Comparison of ENCODE assay signal across 25 cellular contexts in the genomic region with DNA sequence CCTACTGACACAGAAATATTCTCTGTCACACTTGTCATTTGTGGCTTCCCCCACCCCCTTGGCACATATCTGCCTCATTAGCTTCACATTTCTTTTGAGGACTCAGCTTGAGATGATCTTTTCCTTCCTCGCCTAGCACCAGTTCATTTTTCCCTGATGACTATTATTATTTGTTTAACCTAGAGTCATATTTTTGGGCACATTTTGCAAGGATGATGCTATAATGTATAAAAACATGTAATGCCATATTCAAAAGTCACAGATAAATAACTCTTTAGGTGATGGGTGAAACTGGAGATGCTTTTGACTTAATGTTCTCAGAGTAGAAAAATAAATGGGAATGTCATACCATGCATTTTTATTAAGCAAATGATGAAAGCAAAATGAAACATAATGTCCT.
DNase-seq lines count a peak whose midpoint lies in the region; ATAC-seq and TF ChIP-seq lines count a peak whose summit lies in the region.
"Had no signal": no experiment of that assay in that cellular context is flagged by ENCODE, and none has a peak within 500 bp of the region (broad histone marks: within the 10 kb centered on the region; RNA-seq: fewer than 3 reads in every experiment).

No MANE protein-coding gene starts in this region.

- H3K9me3 ChIP-seq in MG63: no peaks in the 10 kb centered on the region; the same call in none of the 2 replicates
- H3K9me3 ChIP-seq in fibroblast of lung (ENCODE audit: control insufficient read depth, insufficient read depth, low read depth, low read length): no peaks in the 10 kb centered on the region
- H3K9me3 ChIP-seq in upper lobe of left lung: no peaks in the 10 kb centered on the region
- H3K9me3 ChIP-seq: sigmoid colon, SJSA1 had no signal

- H3K4me2 ChIP-seq in fibroblast of lung (ENCODE audit: extremely low read depth, insufficient read depth, low read length): no peak overlapping the region

- no peaks in the 10 kb centered on the region for H4K20me1 ChIP-seq in fibroblast of lung (ENCODE audit: control insufficient read depth, extremely low read depth, insufficient read depth, low read length)

- H3K4me3 Mint-ChIP-seq in osteocyte (ENCODE audit: unreplicated experiment): no peak overlapping the region
- H3K4me3 Mint-ChIP-seq: activated T-cell treated with anti-CD3 and anti-CD28 coated beads, Interleukin-2, amount 50 U/mL, for 4 hours; CD8-positive, alpha-beta memory T cell; nephron had no signal

- H3K27me3 Mint-ChIP-seq in osteocyte (ENCODE audit: unreplicated experiment): no peaks in the 10 kb centered on the region

- intact Hi-C loops in left ventricle myocardium superior (cut with micrococcal nuclease): no loop called here

- CTCF ChIA-PET in BJ (lab: Yijun Ruan, JAX): no interaction called here

- WGBS in upper lobe of left lung, 2 donors: 80 to 82% methylated on average over 1 of the region's 1 CpG

- peaks cover 2% of the 10 kb centered on the region; the same call in 1 of the 2 replicates for H3K36me3 ChIP-seq in BJ (ENCODE audit: control insufficient read depth, insufficient read depth, low read length)
- H3K36me3 ChIP-seq in MG63: no peaks in the 10 kb centered on the region
- no peaks in the 10 kb centered on the region for H3K36me3 ChIP-seq in fibroblast of lung (ENCODE audit: control insufficient read depth, insufficient read depth, low read length)
- H3K36me3 ChIP-seq in upper lobe of left lung: no peaks in the 10 kb centered on the region
- H3K36me3 ChIP-seq: sigmoid colon, SJSA1 had no signal

- H3K79me2 ChIP-seq in fibroblast of lung (ENCODE audit: control insufficient read depth, insufficient read depth, low read length): no peaks in the 10 kb centered on the region

- POLR2A ChIA-PET in BJ (lab: Charles Lee): no interaction called here

- H3K27ac ChIP-seq in fibroblast of lung (ENCODE audit: insufficient read depth, low read length): no peak overlapping the region
- H3K27ac ChIP-seq in upper lobe of left lung: no peak overlapping the region
- H3K27ac ChIP-seq: sigmoid colon, SJSA1 had no signal

- H3K4me1 ChIP-seq in fibroblast of lung (ENCODE audit: control insufficient read depth, extremely low read depth, insufficient read depth, low read length) (peaks cover 7% of the 10 kb centered on the region), upper lobe of left lung (no peaks in the 10 kb centered on the region)
- H3K4me1 ChIP-seq: sigmoid colon, SJSA1 had no signal

- peaks cover 16% of the 10 kb centered on the region for H3K9me3 Mint-ChIP-seq in osteocyte (ENCODE audit: unreplicated experiment)

- ATAC-seq in left ventricle myocardium superior (no peak), GM21723 (IDR thresholded peaks at IDR 0.05; ENCODE audit: unreplicated experiment) (no peak), upper lobe of left lung (ENCODE audit: low FRiP score in 2 of 2) (no peak)
- ATAC-seq: activated T-cell treated with anti-CD3 and anti-CD28 coated beads, Interleukin-2, amount 50 U/mL, for 4 hours; left lobe of liver had no signal

- TF ChIP-seq EP300 in upper lobe of left lung (IDR thresholded peaks at IDR 0.05): no peak

- TF ChIP-seq POLR2A in upper lobe of left lung (IDR thresholded peaks at IDR 0.05): no peak

- H3K4me1 Mint-ChIP-seq in osteocyte (ENCODE audit: unreplicated experiment): peaks cover 32% of the 10 kb centered on the region
- H3K4me1 Mint-ChIP-seq: nephron had no signal

- peak; percentile 44 for DNase-seq in BJ (ENCODE audit: low read depth)
- DNase-seq in MG63: peak; percentile 10
- peak; percentile 65 to 95 for DNase-seq in fibroblast of lung (ENCODE audit: low read depth in 2 of 2)
- no peak for DNase-seq in osteocyte (ENCODE audit: extremely low spot score, unreplicated experiment)
- no peak for DNase-seq in AML-193 (lab: John Stamatoyannopoulos, UW)
- no peak for DNase-seq in left ventricle myocardium superior
- no peak for DNase-seq in upper lobe of left lung
- DNase-seq: activated CD4-positive, alpha-beta T cell treated with anti-CD3 and anti-CD28 coated beads for 1 hour; activated CD8-positive, alpha-beta memory T cell treated with anti-CD3 and anti-CD28 coated beads for 24 hours; activated naive CD4-positive, alpha-beta T cell; activated T-cell treated with anti-CD3 and anti-CD28 coated beads, Interleukin-2, amount 50 U/mL, for 4 hours; CD8-positive, alpha-beta memory T cell; central memory CD4-positive, alpha-beta T cell; DMS79; effector CD4-positive, alpha-beta T cell; head of caudate nucleus; NCI-H1694 treated with DMSO at 0.1 percent for 48 hours; NCI-H526; sigmoid colon; substantia nigra; T-helper 1 cell had no signal

- H3K4me3 ChIP-seq in BJ (ENCODE audit: low read depth, low read length) (no peak overlapping the region), MG63 (no peak overlapping the region), fibroblast of lung (replicated peaks in 1 of 4; ENCODE audit: control extremely low read depth in 1 of 4, insufficient read depth in 1 of 4, low read depth in 3 of 4, low read length in 4 of 4) (no peak overlapping the region), upper lobe of left lung (no peak overlapping the region)
- H3K4me3 ChIP-seq: sigmoid colon, SJSA1 had no signal

- no peaks in the 10 kb centered on the region for H3K27me3 ChIP-seq in BJ (ENCODE audit: control insufficient read depth, insufficient read depth, low read length)
- H3K27me3 ChIP-seq in MG63: no peaks in the 10 kb centered on the region
- H3K27me3 ChIP-seq in fibroblast of lung (ENCODE audit: control insufficient read depth, insufficient read depth, low read length): no peaks in the 10 kb centered on the region
- H3K27me3 ChIP-seq in upper lobe of left lung: no peaks in the 10 kb centered on the region
- H3K27me3 ChIP-seq: sigmoid colon, SJSA1 had no signal

- H3K27ac Mint-ChIP-seq in osteocyte (ENCODE audit: unreplicated experiment): peak overlapping the region; percentile 88
- H3K27ac Mint-ChIP-seq: nephron had no signal

- TF ChIP-seq CTCF in BJ (IDR thresholded peaks at IDR 0.05; ENCODE audit: insufficient read depth, low read depth, low read length) (no peak), fibroblast of lung (conservative IDR thresholded peaks at IDR 0.05 in 1 of 2, IDR thresholded peaks at IDR 0.05 in 1 of 2; ENCODE audit: low read depth in 1 of 2, low read length in 2 of 2) (no peak), osteocyte (IDR thresholded peaks at IDR 0.05) (no peak), upper lobe of left lung (IDR thresholded peaks at IDR 0.05) (no peak)

- H2AFZ ChIP-seq in fibroblast of lung (ENCODE audit: low read length): no peak overlapping the region

- no peak overlapping the region for H3K9ac ChIP-seq in fibroblast of lung (ENCODE audit: insufficient read depth, low read length)

- peaks cover 11% of the 10 kb centered on the region for H3K36me3 Mint-ChIP-seq in osteocyte (ENCODE audit: unreplicated experiment)

Comparison
In these comparisons a context has a peak if more than half of its experiments do, and no peak if none do; other contexts are left out.
1. DNase-seq: peak in BJ (single experiment), MG63 (single experiment) and fibroblast of lung (2 of 2); none in osteocyte (single experiment), AML-193 (0 of 2), left ventricle myocardium superior (single experiment) and upper lobe of left lung (0 of 2).